Comparison of ENCODE assay signal across 23 cellular contexts in genomic region chr20:19079536-19080299, GRCh38.
DNase-seq lines count a peak whose midpoint lies in the region; ATAC-seq lines count a peak whose summit lies in the region.
"Had no signal": no experiment of that assay in that cellular context is flagged by ENCODE, and none has a peak within 500 bp of the region (broad histone marks: within the 10 kb centered on the region; RNA-seq: fewer than 3 reads in every experiment).

No MANE protein-coding gene starts in this region.

- DNase-seq in NCI-H1105 treated with DMSO at 0.1 percent for 48 hours (lab: John Stamatoyannopoulos, UW) (peak; percentile 24), NCI-H1105 (lab: John Stamatoyannopoulos, UW) (no peak), EH (ENCODE audit: low read depth) (peak; percentile 0), OCI-M1 (lab: John Stamatoyannopoulos, UW) (peak; percentile 4), fibroblast of peridontal ligament (ENCODE audit: extremely low read depth) (peak; percentile 0), mesenchymal stem cell (no peak)
- DNase-seq in stimulated activated naive CD8-positive, alpha-beta T cell treated with anti-CD3 and anti-CD28 coated beads, Interleukin-15, Interleukin-2, amounts not matched to agents 100 U/mL and 50 U/mL, for 24 hours: no peak
- DNase-seq: 8988T; activated naive CD4-positive, alpha-beta T cell; activated T-cell treated with anti-CD3 and anti-CD28 coated beads, Interleukin-2, amount 50 U/mL, for 4 hours; CD8-positive, alpha-beta T cell; effector memory CD8-positive, alpha-beta T cell; left lung; naive thymus-derived CD4-positive, alpha-beta T cell; NCI-H1417; NCI-H774; occipital lobe; Peyer's patch; small intestine; stimulated activated CD4-positive, alpha-beta T cell treated with anti-CD3 and anti-CD28 coated beads, Interleukin-1b, Interleukin-23, amount 100 ng/mL, for 48 hours; trophoblast cell had no signal

- no peak overlapping the region for H4K8ac ChIP-seq in mesenchymal stem cell (ENCODE audit: low read length)

- no peak overlapping the region for H3K14ac ChIP-seq in mesenchymal stem cell (ENCODE audit: low read length in 2 of 2)

- H3K36me3 ChIP-seq in mesenchymal stem cell (ENCODE audit: control insufficient read depth in 1 of 2, insufficient read depth in 2 of 2, low read depth in 1 of 2, low read length in 2 of 2): no peaks in the 10 kb centered on the region
- H3K36me3 ChIP-seq: left lung, Peyer's patch had no signal

- no peak overlapping the region for H3K4me3 ChIP-seq in mesenchymal stem cell (ENCODE audit: insufficient read depth in 1 of 2, low read depth in 1 of 2, low read length in 2 of 2)
- H3K4me3 ChIP-seq: left lung, Peyer's patch had no signal

- H3K9ac ChIP-seq in mesenchymal stem cell (ENCODE audit: low read length): no peak overlapping the region

- no peak overlapping the region for H2BK15ac ChIP-seq in mesenchymal stem cell (ENCODE audit: low read depth, poor library complexity, severe bottlenecking)

- H3K4me2 ChIP-seq in mesenchymal stem cell (ENCODE audit: low read length, poor library complexity, severe bottlenecking): no peak overlapping the region

- no peak overlapping the region for H3K27ac ChIP-seq in mesenchymal stem cell (ENCODE audit: low read length, poor library complexity, severe bottlenecking)
- H3K27ac ChIP-seq: left lung, Peyer's patch had no signal

- no peak overlapping the region for H2BK12ac ChIP-seq in mesenchymal stem cell (ENCODE audit: low read length in 2 of 2)

- H3K27me3 ChIP-seq in mesenchymal stem cell (ENCODE audit: control insufficient read depth in 1 of 2, insufficient read depth in 1 of 2, low read length in 2 of 2): no peaks in the 10 kb centered on the region
- H3K27me3 ChIP-seq: left lung, Peyer's patch had no signal

- no peaks in the 10 kb centered on the region for H3K79me1 ChIP-seq in mesenchymal stem cell (replicated peaks; ENCODE audit: low read length, poor library complexity, severe bottlenecking)

- no peak overlapping the region for H3K4ac ChIP-seq in mesenchymal stem cell (ENCODE audit: low read depth in 1 of 2, low read length in 2 of 2)

- 72% methylated on average over 10 of the region's 10 CpGs for WGBS in mesenchymal stem cell

- H3K9me3 ChIP-seq in mesenchymal stem cell (ENCODE audit: control insufficient read depth, low read length): no peaks in the 10 kb centered on the region
- H3K9me3 ChIP-seq: left lung, Peyer's patch had no signal

- H2BK5ac ChIP-seq in mesenchymal stem cell (ENCODE audit: low read depth, low read length, poor library complexity, severe bottlenecking): no peak overlapping the region

- no peak overlapping the region for H2AK5ac ChIP-seq in mesenchymal stem cell (ENCODE audit: low read length, severe bottlenecking)

- no peaks in the 10 kb centered on the region for H3K4me1 ChIP-seq in mesenchymal stem cell (ENCODE audit: control insufficient read depth, insufficient read depth, low read depth, low read length)
- H3K4me1 ChIP-seq: left lung, Peyer's patch had no signal

- H4K91ac ChIP-seq in mesenchymal stem cell (ENCODE audit: low read length): no peak overlapping the region

- H3K23ac ChIP-seq in mesenchymal stem cell (ENCODE audit: low read length in 2 of 2): no peak overlapping the region

- ATAC-seq in stimulated activated naive CD8-positive, alpha-beta T cell treated with anti-CD3 and anti-CD28 coated beads, Interleukin-15, Interleukin-2, amounts not matched to agents 100 U/mL and 50 U/mL, for 24 hours: no peak
- ATAC-seq in GM21825 (IDR thresholded peaks at IDR 0.05; ENCODE audit: unreplicated experiment): no peak
- ATAC-seq: activated T-cell treated with anti-CD3 and anti-CD28 coated beads, Interleukin-2, amount 50 U/mL, for 4 hours; CD8-positive, alpha-beta T cell; effector memory CD8-positive, alpha-beta T cell; esophagus mucosa; left lung; naive thymus-derived CD4-positive, alpha-beta T cell had no signal

- no peak overlapping the region for H2BK120ac ChIP-seq in mesenchymal stem cell (ENCODE audit: low read depth, low read length)

- H2AFZ ChIP-seq in mesenchymal stem cell (ENCODE audit: low read depth, low read length): no peak overlapping the region

- no peak overlapping the region for H3K18ac ChIP-seq in mesenchymal stem cell (ENCODE audit: low read depth in 1 of 2, low read length in 2 of 2)

Comparison
In these comparisons a context has a peak if more than half of its experiments do, and no peak if none do; other contexts are left out.
1. DNase-seq: peak in NCI-H1105 treated with DMSO at 0.1 percent for 48 hours (single experiment), EH (single experiment), OCI-M1 (single experiment) and fibroblast of peridontal ligament (single experiment); none in NCI-H1105 (single experiment), stimulated activated naive CD8-positive, alpha-beta T cell treated with anti-CD3 and anti-CD28 coated beads, Interleukin-15, Interleukin-2, amounts not matched to agents 100 U/mL and 50 U/mL, for 24 hours (single experiment) and mesenchymal stem cell (single experiment).